11 cellular contexts compared by ENCODE assay signal in genomic region chr5:78526049-78526525, GRCh38.
DNase-seq lines count a peak whose midpoint lies in the region; ATAC-seq and TF ChIP-seq lines count a peak whose summit lies in the region.
"Had no signal": no experiment of that assay in that cellular context is flagged by ENCODE, and none has a peak within 500 bp of the region (broad histone marks: within the 10 kb centered on the region; RNA-seq: fewer than 3 reads in every experiment).

No MANE protein-coding gene starts in this region.

- H3K27ac ChIP-seq in coronary artery (peak overlapping the region; percentile 79 to 84), mucosa of rectum (ENCODE audit: low read depth in 2 of 2, low read length in 2 of 2) (peak overlapping the region; percentile 26 to 44)
- H3K27ac ChIP-seq: C4-2B had no signal

- no peaks in the 10 kb centered on the region for H3K9me3 ChIP-seq in mucosa of rectum (ENCODE audit: control insufficient read depth in 2 of 2, low read length in 2 of 2)

- peak; percentile 74 for ATAC-seq in HG02870 (IDR thresholded peaks at IDR 0.05; ENCODE audit: unreplicated experiment)
- ATAC-seq: activated naive CD8-positive, alpha-beta T cell treated with anti-CD3 and anti-CD28 coated beads, Interleukin-2, amount 50 U/mL, for 24 hours had no signal

- no peak overlapping the region for H3K9ac ChIP-seq in mucosa of rectum (ENCODE audit: low read depth in 1 of 2, low read length in 2 of 2)

- intact Hi-C loops in head of caudate nucleus (cut with DNase I), result no loop called here

- no peaks in the 10 kb centered on the region for H3K27me3 ChIP-seq in mucosa of rectum (ENCODE audit: control insufficient read depth in 2 of 2, insufficient read depth in 2 of 2, low read length in 2 of 2)

- DNase-seq in AG10803 (ENCODE audit: low read depth) (peak; percentile 85), coronary artery (ENCODE audit: low spot score) (no peak), DMS114 treated with DMSO at 0.1 percent for 48 hours (lab: John Stamatoyannopoulos, UW; ENCODE audit: unreplicated experiment) (no peak), head of caudate nucleus (no peak)
- DNase-seq in activated CD8-positive, alpha-beta memory T cell treated with anti-CD3 and anti-CD28 coated beads, Interleukin-2, amount 50 U/mL, for 48 hours, result no peak
- DNase-seq in activated naive CD4-positive, alpha-beta T cell (lab: John Stamatoyannopoulos, UW), result no peak
- DNase-seq: activated naive CD8-positive, alpha-beta T cell treated with anti-CD3 and anti-CD28 coated beads, Interleukin-2, amount 50 U/mL, for 24 hours; NCI-H1436 had no signal

- no peak overlapping the region for H3K4me3 ChIP-seq in AG10803 (ENCODE audit: low read length)
- peak overlapping the region; percentile 16 for H3K4me3 ChIP-seq in coronary artery
- H3K4me3 ChIP-seq in mucosa of rectum (ENCODE audit: low read length in 2 of 2), result no peak overlapping the region

- TF ChIP-seq CTCF in AG10803 (conservative IDR thresholded peaks at IDR 0.05; ENCODE audit: low read length), result no peak
- TF ChIP-seq CTCF in coronary artery (IDR thresholded peaks at IDR 0.05), result no peak

- peaks cover 0 to 22% of the 10 kb centered on the region in 2 donors for H3K4me1 ChIP-seq in mucosa of rectum (ENCODE audit: control insufficient read depth in 2 of 2, insufficient read depth in 2 of 2, low read length in 2 of 2)

- no peaks in the 10 kb centered on the region for H3K36me3 ChIP-seq in mucosa of rectum (ENCODE audit: control insufficient read depth in 2 of 2, insufficient read depth in 2 of 2, low read length in 2 of 2)
